Comparison of ENCODE assay signal across 9 cellular contexts in the genomic region with DNA sequence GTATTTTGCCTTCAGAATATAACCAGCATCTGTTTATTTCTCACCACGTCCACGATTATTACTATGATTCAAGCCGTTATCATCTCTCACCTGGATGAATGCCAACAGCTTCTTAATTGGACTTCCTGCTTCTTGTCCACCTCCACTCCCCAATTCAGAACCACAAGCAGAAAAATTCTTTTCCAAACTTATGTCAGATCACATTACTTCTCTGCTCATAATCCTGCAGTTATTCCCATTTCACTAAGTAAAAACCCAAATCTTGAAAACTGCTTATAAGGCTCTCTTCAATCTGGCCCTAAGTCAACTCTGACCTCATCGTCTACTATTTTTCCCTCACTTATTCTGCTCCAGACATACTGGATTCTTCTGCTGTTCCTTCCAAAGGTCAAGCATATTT. TPM values are rescaled to one million over a fixed set of nuclear protein-coding genes. Genes with fewer than 3 reads are reported as not detected.
DNase-seq lines count a peak whose midpoint lies in the region; ATAC-seq, FAIRE-seq and TF ChIP-seq lines count a peak whose summit lies in the region.
"Had no signal": no experiment of that assay in that cellular context is flagged by ENCODE, and none has a peak within 500 bp of the region (broad histone marks: within the 10 kb centered on the region; RNA-seq: fewer than 3 reads in every experiment).

No MANE protein-coding gene starts in this region.

- H3K4me1 ChIP-seq in BLaER1 treated with 17β-estradiol and CSF1 and Interleukin-3, amounts not matched to agents 10 nM and 100 nM = peaks cover 15 to 27% (median 23%) of the 10 kb centered on the region in 10 experiments
- H3K4me1 ChIP-seq in duodenal mucosa (ENCODE audit: control insufficient read depth in 1 of 2, insufficient read depth in 2 of 2, low read length in 2 of 2) = peaks cover 17 to 32% of the 10 kb centered on the region in 2 donors

- H3K4me3 ChIP-seq in BLaER1 treated with 17β-estradiol and CSF1 and Interleukin-3, amounts not matched to agents 10 nM and 100 nM = peak overlapping the region in 8 of 10 experiments; percentile 30 to 86 (median 75); a peak in 10 of 20 replicates
- H3K4me3 ChIP-seq in duodenal mucosa (ENCODE audit: low read depth in 1 of 2, low read length in 2 of 2) (peak overlapping the region; percentile 67 to 98), neural cell (ENCODE audit: low read length) (peak overlapping the region; percentile 98)

- H3K36me3 ChIP-seq in BLaER1 treated with 17β-estradiol and CSF1 and Interleukin-3, amounts not matched to agents 10 nM and 100 nM = peaks cover 0 to 16% (median 3%) of the 10 kb centered on the region in 11 experiments; a peak in 8 of 22 replicates
- H3K36me3 ChIP-seq in duodenal mucosa (ENCODE audit: control insufficient read depth in 1 of 2, insufficient read depth in 2 of 2, low read length in 2 of 2) = no peaks in the 10 kb centered on the region
- no peaks in the 10 kb centered on the region for H3K36me3 ChIP-seq in neural cell (ENCODE audit: insufficient read depth, low read length)

- H3F3A ChIP-seq in neural cell (ENCODE audit: insufficient read depth, low read length, poor library complexity, severe bottlenecking) = no peaks in the 10 kb centered on the region

- H4K20me1 ChIP-seq in BLaER1 treated with 17β-estradiol and CSF1 and Interleukin-3, amounts not matched to agents 10 nM and 100 nM = peaks cover 0 to 52% (median 11%) of the 10 kb centered on the region in 11 experiments; a peak in 16 of 22 replicates
- H4K20me1 ChIP-seq in neural cell (ENCODE audit: insufficient read depth) = no peaks in the 10 kb centered on the region

- no peak for TF ChIP-seq RAD21 in neural cell (conservative IDR thresholded peaks at IDR 0.05)

- no peak for TF ChIP-seq CTCF in neural cell (IDR thresholded peaks at IDR 0.05; ENCODE audit: poor library complexity, severe bottlenecking)

- no peaks in the 10 kb centered on the region for H3K27me3 ChIP-seq in BLaER1 treated with 17β-estradiol and CSF1 and Interleukin-3, amounts not matched to agents 10 nM and 100 nM
- H3K27me3 ChIP-seq in duodenal mucosa (ENCODE audit: control insufficient read depth in 1 of 2, insufficient read depth in 2 of 2, low read length in 2 of 2) = no peaks in the 10 kb centered on the region
- no peaks in the 10 kb centered on the region for H3K27me3 ChIP-seq in neural cell (ENCODE audit: insufficient read depth, low read depth, low read length)

- H3K9ac ChIP-seq in BLaER1 treated with 17β-estradiol and CSF1 and Interleukin-3, amounts not matched to agents 10 nM and 100 nM = peak overlapping the region in 6 of 11 experiments; percentile 11 to 92 (median 26); a peak in 6 of 22 replicates
- H3K9ac ChIP-seq in duodenal mucosa (ENCODE audit: low read depth in 1 of 2, low read length in 2 of 2) (peak overlapping the region; percentile 26 to 92), neural cell (ENCODE audit: low read length) (peak overlapping the region; percentile 38)

- no peaks in the 10 kb centered on the region for H3K4me1 Mint-ChIP-seq in stimulated activated memory B cell treated with anti-CD40 and anti-IgM and Interleukin-4, amounts not matched to agents 10 μg/mL and 1 μg/mL and 100 μg/mL, for 72 hours

- H3K4me2 ChIP-seq in BLaER1 treated with 17β-estradiol and CSF1 and Interleukin-3, amounts not matched to agents 10 nM and 100 nM = peak overlapping the region; percentile 69 to 100 (median 96); a peak in 21 of 22 replicates
- peak overlapping the region; percentile 64 for H3K4me2 ChIP-seq in neural cell (ENCODE audit: low read length)

- TF ChIP-seq EP300 in neural cell (conservative IDR thresholded peaks at IDR 0.05; ENCODE audit: poor library complexity, severe bottlenecking) = no peak

- H3K27me3 Mint-ChIP-seq in stimulated activated memory B cell treated with anti-CD40 and anti-IgM and Interleukin-4, amounts not matched to agents 10 μg/mL and 1 μg/mL and 100 μg/mL, for 72 hours = peaks cover 16% of the 10 kb centered on the region
- H3K27me3 Mint-ChIP-seq: T-helper 17 cell had no signal

- peaks cover 9 to 22% (median 17%) of the 10 kb centered on the region in 11 experiments for H3K9me3 ChIP-seq in BLaER1 treated with 17β-estradiol and CSF1 and Interleukin-3, amounts not matched to agents 10 nM and 100 nM (replicated peaks in 1 of 11)
- H3K9me3 ChIP-seq in duodenal mucosa (ENCODE audit: control insufficient read depth in 1 of 2, low read length in 2 of 2) (no peaks in the 10 kb centered on the region), neural cell (ENCODE audit: low read length) (no peaks in the 10 kb centered on the region)

- no peaks in the 10 kb centered on the region for H3K36me3 Mint-ChIP-seq in stimulated activated memory B cell treated with anti-CD40 and anti-IgM and Interleukin-4, amounts not matched to agents 10 μg/mL and 1 μg/mL and 100 μg/mL, for 72 hours

- H3K4me3 Mint-ChIP-seq in stimulated activated memory B cell treated with anti-CD40 and anti-IgM and Interleukin-4, amounts not matched to agents 10 μg/mL and 1 μg/mL and 100 μg/mL, for 72 hours = no peak overlapping the region
- H3K4me3 Mint-ChIP-seq: T-helper 17 cell had no signal

- H2AFZ ChIP-seq in neural cell (ENCODE audit: low read depth, low read length) = no peak overlapping the region

- no peak for ATAC-seq in stimulated activated memory B cell treated with anti-CD40 and anti-IgM and Interleukin-4, amounts not matched to agents 10 μg/mL and 1 μg/mL and 100 μg/mL, for 72 hours
- ATAC-seq in GM21528 (IDR thresholded peaks at IDR 0.05; ENCODE audit: low FRiP score, unreplicated experiment) = no peak

- DNase-seq in NCI-H2029 (lab: John Stamatoyannopoulos, UW) (peak; percentile 19), GM12891 (ENCODE audit: insufficient read length, low spot score) (no peak)
- DNase-seq in activated T-cell treated with anti-CD3 and anti-CD28 coated beads, Interleukin-2, amount 50 U/mL, for 1 hour = no peak

- FAIRE-seq in GM12891 (lab: Jason Lieb, UNC) = no peak

- no peak for TF ChIP-seq POLR2A in GM12891 (IDR thresholded peaks at IDR 0.05; ENCODE audit: low read depth, low read length)

- H3K79me2 ChIP-seq in neural cell (replicated peaks; ENCODE audit: insufficient read depth, low read length) = peaks cover 3% of the 10 kb centered on the region

- H3K27ac ChIP-seq in BLaER1 treated with 17β-estradiol and CSF1 and Interleukin-3, amounts not matched to agents 10 nM and 100 nM = no peak overlapping the region
- H3K27ac ChIP-seq in duodenal mucosa (ENCODE audit: low read depth, low read length) (peak overlapping the region; percentile 38), neural cell (ENCODE audit: low read length) (peak overlapping the region; percentile 6)

- H3K9me2 ChIP-seq in neural cell (ENCODE audit: insufficient read depth, low read length) = no peaks in the 10 kb centered on the region

- peaks cover 8% of the 10 kb centered on the region for H3K9me3 Mint-ChIP-seq in stimulated activated memory B cell treated with anti-CD40 and anti-IgM and Interleukin-4, amounts not matched to agents 10 μg/mL and 1 μg/mL and 100 μg/mL, for 72 hours

- H3K27ac Mint-ChIP-seq in stimulated activated memory B cell treated with anti-CD40 and anti-IgM and Interleukin-4, amounts not matched to agents 10 μg/mL and 1 μg/mL and 100 μg/mL, for 72 hours = no peak overlapping the region
- H3K27ac Mint-ChIP-seq: T-helper 17 cell had no signal

TF ChIP-seq in neural cell, 6 proteins besides CTCF, POLR2A, EP300 and RAD21 (continues in another document):
- TF ChIP-seq EZH2 (IDR thresholded peaks at IDR 0.05; ENCODE audit: borderline replicate concordance, insufficient read depth, low read length, poor library complexity, severe bottlenecking) (no peak), SMC3 (conservative IDR thresholded peaks at IDR 0.05; ENCODE audit: poor library complexity) (no peak)

TF ChIP-seq in GM12891, 5 proteins besides CTCF, POLR2A, EP300 and RAD21:
- TF ChIP-seq POLR2AphosphoS5 (IDR thresholded peaks at IDR 0.05; ENCODE audit: low read depth, low read length) (no peak), TAF1 (IDR thresholded peaks at IDR 0.05; ENCODE audit: low read depth, low read length) (no peak), PAX5 (IDR thresholded peaks at IDR 0.05; ENCODE audit: insufficient read depth, low read length, severe bottlenecking) (no peak), SPI1 (IDR thresholded peaks at IDR 0.05; ENCODE audit: low read depth, low read length) (no peak), POU2F2 (IDR thresholded peaks at IDR 0.05; ENCODE audit: low read depth, low read length) (no peak)

RNA-seq across cellular contexts. Expression of a gene that starts 2.0 kb away (rescaled TPM):
- polyA plus RNA-seq in neural cell = 28.2 and 33.4 TPM in 2 replicates
- polyA minus RNA-seq in neural cell = 41.0 and 44.1 TPM in 2 replicates
- polyA plus RNA-seq in GM12891 (2012; ENCODE audit: low read depth, missing spikeins) = 0.17 TPM

Comparison
In these comparisons a context has a peak if more than half of its experiments do, and no peak if none do; other contexts are left out.
1. H3K27ac ChIP-seq: peak in duodenal mucosa (single experiment) and neural cell (single experiment); none in BLaER1 treated with 17β-estradiol and CSF1 and Interleukin-3, amounts not matched to agents 10 nM and 100 nM (0 of 11).
2. Peak in every context shown above with its lines, with median percentiles within 50 percentile points of each other: H3K4me3 ChIP-seq and H3K9ac ChIP-seq.